8 cellular contexts compared by ENCODE assay signal in the genomic region with DNA sequence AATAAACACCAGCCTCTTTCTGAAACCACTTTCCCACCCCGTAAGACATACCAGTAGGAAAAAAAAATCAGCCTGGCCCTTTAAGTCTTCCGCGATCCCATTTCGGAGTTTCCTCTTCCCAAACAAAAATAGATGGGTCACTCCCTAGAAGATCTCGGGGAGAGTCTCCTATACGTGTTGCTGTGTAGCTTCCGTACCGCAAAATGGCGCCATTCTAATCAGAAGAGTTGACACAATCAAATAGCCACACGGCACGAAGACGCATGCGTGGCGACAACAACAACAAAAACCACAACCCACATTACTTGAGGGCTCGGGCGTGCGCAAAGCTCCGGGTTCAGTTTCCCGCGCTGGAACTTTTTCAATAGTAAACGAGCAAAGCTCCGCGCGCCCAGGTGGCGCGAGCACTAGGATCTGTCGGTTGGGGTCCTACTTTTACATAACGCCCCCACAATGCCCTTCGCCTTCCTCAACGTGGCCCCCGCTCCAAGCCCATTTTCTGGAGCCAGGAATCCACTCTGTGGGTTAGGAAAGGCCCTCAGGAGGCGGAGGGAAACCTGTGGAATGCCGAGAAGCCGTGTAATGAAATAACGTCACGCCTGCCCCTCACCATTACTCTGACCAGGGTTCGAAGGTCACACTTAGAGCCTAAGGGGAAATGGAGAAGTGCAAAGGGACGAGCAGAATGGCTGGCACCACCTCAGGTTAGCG. TPM values are rescaled to one million over a fixed set of nuclear protein-coding genes. Genes with fewer than 3 reads are reported as not detected.
A peak's percentile ranks its signal among the peaks of the same experiment; 100 is the strongest.
DNase-seq lines count a peak whose midpoint lies in the region; ATAC-seq and TF ChIP-seq lines count a peak whose summit lies in the region.

A gene (minus strand): TSS at position 208 of the 711 bp plus-strand sequence. CDS start 519 bp downstream, outside the sequence.

- DNase-seq in GM12865 (ENCODE audit: low read depth) (peak; percentile 97), NCI-H748 (lab: John Stamatoyannopoulos, UW; ENCODE audit: unreplicated experiment) (peak; percentile 98)
- peak; percentile 97 for DNase-seq in activated CD4-positive, alpha-beta T cell treated with anti-CD3 and anti-CD28 coated beads, Interleukin-2, amount 10 ng/mL, durations not matched to agents 24 days and 14 days
- DNase-seq in stimulated activated CD4-positive, alpha-beta T cell treated with anti-CD3 and anti-CD28 coated beads, Interleukin-1b, Interleukin-23, amount 100 ng/mL, for 1 hour (ENCODE audit: low read depth in 2 of 2), result peak; percentile 70 to 73

- H3K27me3 Mint-ChIP-seq in activated CD4-positive, alpha-beta T cell treated with anti-CD3 and anti-CD28 coated beads, Interleukin-2, amount 10 ng/mL, durations not matched to agents 24 days and 14 days, result no peaks in the 10 kb centered on the region

- peaks cover 57% of the 10 kb centered on the region for H3K4me1 Mint-ChIP-seq in activated CD4-positive, alpha-beta T cell treated with anti-CD3 and anti-CD28 coated beads, Interleukin-2, amount 10 ng/mL, durations not matched to agents 24 days and 14 days

- TF ChIP-seq CTCF in GM12865 (IDR thresholded peaks at IDR 0.05; ENCODE audit: insufficient read depth, low read depth, low read length, missing control alignments), result no peak

- intact Hi-C loops in activated CD4-positive, alpha-beta T cell treated with anti-CD3 and anti-CD28 coated beads, Interleukin-2, amount 10 ng/mL, durations not matched to agents 24 days and 14 days (cut with micrococcal nuclease), result loop anchor here (1.0 to 10.0 kb wide), 10 partner anchors 13 to 1190 kb away; a partner anchor contains a TSS

- ATAC-seq in HG03457 (IDR thresholded peaks at IDR 0.05; ENCODE audit: unreplicated experiment), result peak; percentile 0
- no peak for ATAC-seq in GM19463 (IDR thresholded peaks at IDR 0.05; ENCODE audit: unreplicated experiment)

- peak within 1 kb of the TSS; percentile 65 for H3K4me3 ChIP-seq in GM12865 (ENCODE audit: low read depth, low read length)

- H3K36me3 Mint-ChIP-seq in activated CD4-positive, alpha-beta T cell treated with anti-CD3 and anti-CD28 coated beads, Interleukin-2, amount 10 ng/mL, durations not matched to agents 24 days and 14 days (ENCODE audit: low read depth), result peaks cover 76% of the 10 kb centered on the region

- H3K4me3 Mint-ChIP-seq in activated CD4-positive, alpha-beta T cell treated with anti-CD3 and anti-CD28 coated beads, Interleukin-2, amount 10 ng/mL, durations not matched to agents 24 days and 14 days, result peak within 1 kb of the TSS; percentile 96

- no peaks in the 10 kb centered on the region for H3K9me3 Mint-ChIP-seq in activated CD4-positive, alpha-beta T cell treated with anti-CD3 and anti-CD28 coated beads, Interleukin-2, amount 10 ng/mL, durations not matched to agents 24 days and 14 days

- H3K27me3 ChIP-seq in layer of hippocampus (ENCODE audit: control insufficient read depth, insufficient read depth, low read length), result no peaks in the 10 kb centered on the region

- H3K27ac ChIP-seq in cingulate gyrus (ENCODE audit: low read depth, low read length), result peak within 1 kb of the TSS; percentile 85
- peak within 1 kb of the TSS; percentile 91 for H3K27ac ChIP-seq in layer of hippocampus (ENCODE audit: low read depth, low read length)

- peak within 1 kb of the TSS; percentile 96 for H3K27ac Mint-ChIP-seq in activated CD4-positive, alpha-beta T cell treated with anti-CD3 and anti-CD28 coated beads, Interleukin-2, amount 10 ng/mL, durations not matched to agents 24 days and 14 days

RNA-seq across cellular contexts. Expression of the gene that starts here (rescaled TPM):
- total RNA-seq in activated CD4-positive, alpha-beta T cell treated with anti-CD3 and anti-CD28 coated beads, Interleukin-2, amount 10 ng/mL, durations not matched to agents 24 days and 14 days, result 32.9 and 33.6 TPM in 2 replicates
